In the genomic region with DNA sequence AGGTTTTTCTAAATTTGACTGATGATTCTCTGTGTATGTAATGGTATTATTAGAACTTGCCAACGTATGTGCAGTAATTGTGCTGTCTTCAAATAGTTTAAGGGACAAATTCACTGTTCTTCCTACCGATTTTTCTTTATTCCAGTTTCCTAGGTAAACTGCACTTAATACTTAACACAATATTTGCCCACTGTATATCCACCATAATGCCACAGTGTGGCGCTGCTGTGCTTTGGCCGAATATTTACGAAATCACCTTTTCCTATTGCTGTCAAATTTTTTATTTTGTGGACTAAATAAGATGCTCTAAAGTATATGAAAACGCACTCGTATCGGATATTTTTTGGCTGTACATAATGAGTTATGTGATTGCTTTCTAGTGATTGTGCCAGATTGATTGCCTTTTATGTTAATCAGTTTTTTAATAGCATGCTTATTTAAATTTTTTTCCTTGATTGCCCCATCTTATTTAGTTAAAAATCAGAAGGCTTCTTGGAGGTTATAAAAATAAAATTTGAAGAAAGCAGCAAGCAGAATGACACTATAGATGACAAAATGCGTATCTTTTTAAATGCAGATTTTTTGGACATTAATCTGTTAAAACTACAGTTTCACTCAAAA, we compare ENCODE assay signal across 8 cellular contexts. TPM values are rescaled to one million over a fixed set of nuclear protein-coding genes. Genes with fewer than 3 reads are reported as not detected.
DNase-seq lines count a peak whose midpoint lies in the region; ATAC-seq and TF ChIP-seq lines count a peak whose summit lies in the region.

No MANE protein-coding gene starts in this region.

- peak; percentile 35 for ATAC-seq in GM21723 (IDR thresholded peaks at IDR 0.05; ENCODE audit: unreplicated experiment)
- ATAC-seq in activated CD8-positive, alpha-beta T cell treated with anti-CD3 and anti-CD28 coated beads, Interleukin-2, amount 10 ng/mL, durations not matched to agents 7 days and 5 days = no peak
- no peak for ATAC-seq in GM19455 (IDR thresholded peaks at IDR 0.05; ENCODE audit: unreplicated experiment)
- no peak for ATAC-seq in HG03139 (IDR thresholded peaks at IDR 0.05; ENCODE audit: unreplicated experiment)

- no peak for TF ChIP-seq POLR2A in esophagus squamous epithelium (IDR thresholded peaks at IDR 0.05)

- POLR2A ChIA-PET in activated CD8-positive, alpha-beta T cell treated with anti-CD3 and anti-CD28 coated beads, Interleukin-2, amount 10 ng/mL, durations not matched to agents 7 days and 5 days (lab: Charles Lee) = no interaction called here

- DNase-seq in Calu3 (peak; percentile 20), NCI-H226 (peak; percentile 29), esophagus squamous epithelium (lab: John Stamatoyannopoulos, UW) (no peak), neural crest cell (ENCODE audit: low read depth, low spot score) (peak; percentile 23)
- peak; percentile 47 for DNase-seq in activated CD8-positive, alpha-beta T cell treated with anti-CD3 and anti-CD28 coated beads, Interleukin-2, amount 10 ng/mL, durations not matched to agents 7 days and 5 days

- TF ChIP-seq CTCF in Calu3 (IDR thresholded peaks at IDR 0.05; ENCODE audit: unreplicated experiment) (peak; percentile 55), esophagus squamous epithelium (IDR thresholded peaks at IDR 0.05) (peak; percentile 52 to 91 (median 80)), neural crest cell (conservative IDR thresholded peaks at IDR 0.05) (peak; percentile 91)

- peaks cover 14% of the 10 kb centered on the region for H3K4me1 Mint-ChIP-seq in Calu3 (ENCODE audit: low read depth, unreplicated experiment)
- peaks cover 34% of the 10 kb centered on the region for H3K4me1 Mint-ChIP-seq in activated CD8-positive, alpha-beta T cell treated with anti-CD3 and anti-CD28 coated beads, Interleukin-2, amount 10 ng/mL, durations not matched to agents 7 days and 5 days (ENCODE audit: low read depth)
- peaks cover 20% of the 10 kb centered on the region for H3K4me1 Mint-ChIP-seq in neural crest cell

- H3K36me3 ChIP-seq in esophagus squamous epithelium = peaks cover 0 to 49% (median 0%) of the 10 kb centered on the region in 3 donors

- H3K27ac Mint-ChIP-seq in Calu3 (ENCODE audit: unreplicated experiment) (no peak overlapping the region), neural crest cell (ENCODE audit: unreplicated experiment) (no peak overlapping the region)
- no peak overlapping the region for H3K27ac Mint-ChIP-seq in activated CD8-positive, alpha-beta T cell treated with anti-CD3 and anti-CD28 coated beads, Interleukin-2, amount 10 ng/mL, durations not matched to agents 7 days and 5 days

- peak overlapping the region in 2 of 4 donors; percentile 15 to 36 for H3K27ac ChIP-seq in esophagus squamous epithelium

- no peak overlapping the region for H3K4me3 ChIP-seq in esophagus squamous epithelium

- no peaks in the 10 kb centered on the region for H3K27me3 Mint-ChIP-seq in Calu3 (ENCODE audit: unreplicated experiment)
- H3K27me3 Mint-ChIP-seq in activated CD8-positive, alpha-beta T cell treated with anti-CD3 and anti-CD28 coated beads, Interleukin-2, amount 10 ng/mL, durations not matched to agents 7 days and 5 days (ENCODE audit: low read depth) = no peaks in the 10 kb centered on the region
- no peaks in the 10 kb centered on the region for H3K27me3 Mint-ChIP-seq in neural crest cell (ENCODE audit: low read depth)

- H3K4me3 Mint-ChIP-seq in Calu3 (ENCODE audit: low read depth, unreplicated experiment) = no peak overlapping the region
- no peak overlapping the region for H3K4me3 Mint-ChIP-seq in activated CD8-positive, alpha-beta T cell treated with anti-CD3 and anti-CD28 coated beads, Interleukin-2, amount 10 ng/mL, durations not matched to agents 7 days and 5 days
- H3K4me3 Mint-ChIP-seq in neural crest cell = no peak overlapping the region

- intact Hi-C loops in Calu3 (cut with micrococcal nuclease; ENCODE audit: unreplicated experiment) = loop anchor here (2.0 to 10.0 kb wide), 2 partner anchors 927 to 949 kb away; partner anchors contain the start of gene GUCY1A2
- intact Hi-C loops in esophagus squamous epithelium (cut with DNase I) = no loop called here

- 24 to 33% methylated on average over 9 of the region's 9 CpGs for WGBS in esophagus squamous epithelium, 2 donors

- CTCF ChIA-PET in Calu3 (lab: Charles Lee) = no interaction called here
- CTCF ChIA-PET in activated CD8-positive, alpha-beta T cell treated with anti-CD3 and anti-CD28 coated beads, Interleukin-2, amount 10 ng/mL, durations not matched to agents 7 days and 5 days (lab: Charles Lee) = interaction anchor here (0.7 to 2.1 kb wide), 7 partner anchors 9 to 81 kb away, joined by 3 to 11 read pairs (median 4); partner anchors contain the start of genes AASDHPPT, KBTBD3 and MSANTD4

- H3K9me3 ChIP-seq in esophagus squamous epithelium = no peaks in the 10 kb centered on the region

- H3K9me3 Mint-ChIP-seq in Calu3 (ENCODE audit: low read depth, unreplicated experiment) = no peaks in the 10 kb centered on the region
- no peaks in the 10 kb centered on the region for H3K9me3 Mint-ChIP-seq in activated CD8-positive, alpha-beta T cell treated with anti-CD3 and anti-CD28 coated beads, Interleukin-2, amount 10 ng/mL, durations not matched to agents 7 days and 5 days (ENCODE audit: insufficient read depth)
- H3K9me3 Mint-ChIP-seq in neural crest cell = no peaks in the 10 kb centered on the region

- no TSS peak for BruUV-seq in Calu3 (replicated peaks; lab: Mats Ljungman, UMichigan)

- peaks cover 4% of the 10 kb centered on the region for H3K36me3 Mint-ChIP-seq in Calu3 (ENCODE audit: insufficient read depth, unreplicated experiment)
- H3K36me3 Mint-ChIP-seq in activated CD8-positive, alpha-beta T cell treated with anti-CD3 and anti-CD28 coated beads, Interleukin-2, amount 10 ng/mL, durations not matched to agents 7 days and 5 days (ENCODE audit: low read depth) = peaks cover 40% of the 10 kb centered on the region
- peaks cover 13% of the 10 kb centered on the region for H3K36me3 Mint-ChIP-seq in neural crest cell (ENCODE audit: low read depth)

- H3K4me1 ChIP-seq in esophagus squamous epithelium = peaks cover 12 to 74% (median 14%) of the 10 kb centered on the region in 3 donors

- no peaks in the 10 kb centered on the region for H3K27me3 ChIP-seq in esophagus squamous epithelium

RNA-seq across cellular contexts. Expression of gene AASDHPPT, which starts 10.5 kb away (rescaled TPM):
- total RNA-seq in Calu3 (2022) (24.9 and 30.7 TPM in 2 replicates), esophagus squamous epithelium (10 to 100 TPM; 21.7 to 41.6 (median 33.1) TPM), neural crest cell (63.6 and 64.1 TPM in 2 replicates)
- total RNA-seq in activated CD8-positive, alpha-beta T cell treated with anti-CD3 and anti-CD28 coated beads, Interleukin-2, amount 10 ng/mL, durations not matched to agents 7 days and 5 days = 10 to 100 TPM; 30.9 to 31.2 TPM

RNA-seq across cellular contexts. Expression of gene KBTBD3, which starts 10.8 kb away (rescaled TPM):
- total RNA-seq in Calu3 (2022) = 5.0 and 7.1 TPM in 2 replicates
- 1 to 10 TPM; 6.2 to 7.7 TPM for total RNA-seq in activated CD8-positive, alpha-beta T cell treated with anti-CD3 and anti-CD28 coated beads, Interleukin-2, amount 10 ng/mL, durations not matched to agents 7 days and 5 days
- 1 to 10 TPM in 3 of 4 donors, under 1 TPM in 1; 0.70 to 5.5 (median 2.4) TPM for total RNA-seq in esophagus squamous epithelium
- 2.5 and 5.1 TPM in 2 replicates for total RNA-seq in neural crest cell
